In genomic region chr6:105545947-105546710, GRCh38 we compare ENCODE assay signal across 15 cellular contexts.
A peak's percentile ranks its signal among the peaks of the same experiment; 100 is the strongest.
DNase-seq lines count a peak whose midpoint lies in the region; ATAC-seq, FAIRE-seq and TF ChIP-seq lines count a peak whose summit lies in the region.
"Had no signal": no experiment of that assay in that cellular context is flagged by ENCODE, and none has a peak within 500 bp of the region (broad histone marks: within the 10 kb centered on the region; RNA-seq: fewer than 3 reads in every experiment).

No MANE protein-coding gene starts in this region.

- H3K9me3 ChIP-seq in A549: no peaks in the 10 kb centered on the region
- H3K9me3 ChIP-seq in ascending aorta: no peaks in the 10 kb centered on the region
- H3K9me3 ChIP-seq in T-helper 17 cell (ENCODE audit: control insufficient read depth, low read length, poor library complexity, severe bottlenecking): no peaks in the 10 kb centered on the region

- peak; percentile 43 to 66; a peak in 2 of 5 replicates for TF ChIP-seq EP300 in A549 (IDR thresholded peaks at IDR 0.05)

- POLR2A ChIA-PET in A549 (lab: Yijun Ruan, JAX): interaction anchor here (0.5 to 1.2 kb wide), 2 partner anchors 540 to 541 kb away, joined by 3 to 6 read pairs; no protein-coding TSS in a partner anchor

- DNase-seq in A549 (ENCODE audit: low read depth in 1 of 2, low spot score in 1 of 2) (peak; percentile 13 to 75), HCEC 1CT (peak; percentile 91), foreskin fibroblast (peak; percentile 79 to 90), ascending aorta (ENCODE audit: low spot score in 2 of 2) (no peak), DMS53 treated with DMSO at 0.1 percent for 48 hours (lab: John Stamatoyannopoulos, UW; ENCODE audit: unreplicated experiment) (no peak), T-helper 17 cell (no peak), SIG-M5 treated with dmso at 0.1 percent for 504 hours (lab: John Stamatoyannopoulos, UW; ENCODE audit: unreplicated experiment) (no peak)
- DNase-seq: activated CD8-positive, alpha-beta memory T cell treated with anti-CD3 and anti-CD28 coated beads, Interleukin-2, amount 50 U/mL, for 4 hours; AML-193; DMS79; effector CD8-positive, alpha-beta T cell; H9; SHP77 treated with DMSO at 0.1 percent for 48 hours; trophoblast cell had no signal

- H3K4me3 ChIP-seq in A549 (no peak overlapping the region), foreskin fibroblast (ENCODE audit: low read depth in 1 of 2, low read length in 2 of 2) (no peak overlapping the region), ascending aorta (no peak overlapping the region)

- H3K4me3 Mint-ChIP-seq in activated T-helper 17 cell treated with anti-CD3 and anti-CD28 coated beads, Interleukin-2, amount 50 U/mL, for 72 hours: no peak overlapping the region
- H3K4me3 Mint-ChIP-seq in T-helper 17 cell: no peak overlapping the region
- H3K4me3 Mint-ChIP-seq: H9 had no signal

- H3K4me1 Mint-ChIP-seq in activated T-helper 17 cell treated with anti-CD3 and anti-CD28 coated beads, Interleukin-2, amount 50 U/mL, for 72 hours: no peaks in the 10 kb centered on the region
- no peaks in the 10 kb centered on the region for H3K4me1 Mint-ChIP-seq in T-helper 17 cell
- H3K4me1 Mint-ChIP-seq: H9 had no signal

- no peak for FAIRE-seq in A549 (lab: Jason Lieb, UNC)

- no peaks in the 10 kb centered on the region for H3K36me3 Mint-ChIP-seq in activated T-helper 17 cell treated with anti-CD3 and anti-CD28 coated beads, Interleukin-2, amount 50 U/mL, for 72 hours (ENCODE audit: low read depth)
- H3K36me3 Mint-ChIP-seq in T-helper 17 cell (ENCODE audit: low read depth): peaks cover 3% of the 10 kb centered on the region

- whole genome bisulfite sequencing in A549 (ENCODE audit: missing lambda C conversion rate): 7% methylated on average over 11 of the region's 11 CpGs

- no peaks in the 10 kb centered on the region for H3K36me3 ChIP-seq in ascending aorta

- peak overlapping the region; percentile 65 for H3K4me2 ChIP-seq in A549

- TF ChIP-seq CTCF in A549 (IDR thresholded peaks at IDR 0.05) (no peak), foreskin fibroblast (IDR thresholded peaks at IDR 0.05; ENCODE audit: low read depth, low read length) (no peak), ascending aorta (IDR thresholded peaks at IDR 0.05) (no peak)

- no peak for TF ChIP-seq POLR2A in A549 (IDR thresholded peaks at IDR 0.05; ENCODE audit: low read length)

- peak; percentile 90 to 93 for ATAC-seq in A549
- peak; percentile 62 for ATAC-seq in activated T-helper 17 cell treated with anti-CD3 and anti-CD28 coated beads, Interleukin-2, amount 50 U/mL, for 72 hours (replicated peaks)
- ATAC-seq in T-helper 17 cell: no peak

- peaks cover 11% of the 10 kb centered on the region for H3K27me3 Mint-ChIP-seq in activated T-helper 17 cell treated with anti-CD3 and anti-CD28 coated beads, Interleukin-2, amount 50 U/mL, for 72 hours
- H3K27me3 Mint-ChIP-seq in T-helper 17 cell: peaks cover 6% of the 10 kb centered on the region

- H3K4me1 ChIP-seq in A549 (peaks cover 24% of the 10 kb centered on the region), ascending aorta (no peaks in the 10 kb centered on the region)

- no peaks in the 10 kb centered on the region for H3K27me3 ChIP-seq in ascending aorta

- no peak overlapping the region for H3K27ac Mint-ChIP-seq in activated T-helper 17 cell treated with anti-CD3 and anti-CD28 coated beads, Interleukin-2, amount 50 U/mL, for 72 hours
- no peak overlapping the region for H3K27ac Mint-ChIP-seq in T-helper 17 cell
- H3K27ac Mint-ChIP-seq: H9 had no signal

- CTCF ChIA-PET in A549 (lab: Yijun Ruan, JAX): interaction anchor here (0.7 to 1.6 kb wide), 4 partner anchors 13 to 677 kb away, joined by 3 to 6 read pairs (median 4); no protein-coding TSS in a partner anchor

- intact Hi-C loops in ascending aorta (cut with DNase I): no loop called here

- peaks cover 4% of the 10 kb centered on the region for H3K9me3 Mint-ChIP-seq in activated T-helper 17 cell treated with anti-CD3 and anti-CD28 coated beads, Interleukin-2, amount 50 U/mL, for 72 hours
- H3K9me3 Mint-ChIP-seq: H9 had no signal

- peak in 1 of 2 experiments; percentile 22; a peak in 1 of 5 replicates for TF ChIP-seq RAD21 in A549 (conservative IDR thresholded peaks at IDR 0.05 in 1 of 2, IDR thresholded peaks at IDR 0.05 in 1 of 2)

- peak overlapping the region; percentile 83 to 93 for H3K27ac ChIP-seq in A549
- no peak overlapping the region for H3K27ac ChIP-seq in ascending aorta

TF ChIP-seq in A549, 52 proteins besides CTCF, POLR2A, EP300 and RAD21:
- no peak for TF ChIP-seq TP53 (CRISPR knock-in tag; IDR thresholded peaks at IDR 0.05)
- 0 out of 3 replicates have a peak, but pooled peaks have one; percentile 35 for TF ChIP-seq BCL3 (IDR thresholded peaks at IDR 0.05)
- peak; percentile 81 for TF ChIP-seq JUNB (IDR thresholded peaks at IDR 0.05)
- no peak for TF ChIP-seq ZNF302 (CRISPR knock-in tag; IDR thresholded peaks at IDR 0.05)
- peak; percentile 71; the same call in 1 of the 2 replicates for TF ChIP-seq FOSL2 (IDR thresholded peaks at IDR 0.05)
- peak; percentile 85 for TF ChIP-seq FOSL2 (CRISPR knock-in tag; IDR thresholded peaks at IDR 0.05)
- no peak for TF ChIP-seq RCOR1 (IDR thresholded peaks at IDR 0.05; ENCODE audit: low read depth, low read length)
- TF ChIP-seq E2F6 (IDR thresholded peaks at IDR 0.05; ENCODE audit: borderline replicate concordance, low read depth): no peak
- TF ChIP-seq CBX2 (IDR thresholded peaks at IDR 0.05; ENCODE audit: borderline replicate concordance, low read depth): no peak
- no peak for TF ChIP-seq HES2 (IDR thresholded peaks at IDR 0.05)
- no peak for TF ChIP-seq HOXB5 (CRISPR knock-in tag; IDR thresholded peaks at IDR 0.05)
- TF ChIP-seq KDM1A (IDR thresholded peaks at IDR 0.05; ENCODE audit: low read depth): no peak
- no peak for TF ChIP-seq CHD2 (IDR thresholded peaks at IDR 0.05; ENCODE audit: low read length, partially characterized antibody)
- peak in 1 of 2 experiments; percentile 71; a peak in 1 of 4 replicates for TF ChIP-seq CEBPB (IDR thresholded peaks at IDR 0.05)
- TF ChIP-seq SMC3 (IDR thresholded peaks at IDR 0.05): peak; percentile 19; the same call in 1 of the 3 replicates
- 0 out of 2 replicates have a peak, but pooled peaks have one; percentile 14 for TF ChIP-seq GATA3 (IDR thresholded peaks at IDR 0.05; ENCODE audit: borderline replicate concordance)
- peak; percentile 41 to 53; a peak in 3 of 5 replicates for TF ChIP-seq JUN (IDR thresholded peaks at IDR 0.05)
- no peak for TF ChIP-seq MYC (IDR thresholded peaks at IDR 0.05; ENCODE audit: borderline replicate concordance, low read length)
- TF ChIP-seq HDAC2 (IDR thresholded peaks at IDR 0.05): no peak
- TF ChIP-seq EHMT2 (IDR thresholded peaks at IDR 0.05; ENCODE audit: low read depth): no peak
- TF ChIP-seq ESRRA (IDR thresholded peaks at IDR 0.05; ENCODE audit: borderline replicate concordance, low read length): no peak

Comparison
In these comparisons a context has a peak if more than half of its experiments do, and no peak if none do; other contexts are left out.
1. DNase-seq: peak in A549 (2 of 2), HCEC 1CT (single experiment) and foreskin fibroblast (2 of 2); none in ascending aorta (0 of 2), DMS53 treated with DMSO at 0.1 percent for 48 hours (single experiment), T-helper 17 cell (0 of 3) and SIG-M5 treated with dmso at 0.1 percent for 504 hours (single experiment).
2. H3K27ac ChIP-seq: peak in A549 (2 of 2); none in ascending aorta (0 of 2).